ENCODE assay signal across 16 cellular contexts in the genomic region with DNA sequence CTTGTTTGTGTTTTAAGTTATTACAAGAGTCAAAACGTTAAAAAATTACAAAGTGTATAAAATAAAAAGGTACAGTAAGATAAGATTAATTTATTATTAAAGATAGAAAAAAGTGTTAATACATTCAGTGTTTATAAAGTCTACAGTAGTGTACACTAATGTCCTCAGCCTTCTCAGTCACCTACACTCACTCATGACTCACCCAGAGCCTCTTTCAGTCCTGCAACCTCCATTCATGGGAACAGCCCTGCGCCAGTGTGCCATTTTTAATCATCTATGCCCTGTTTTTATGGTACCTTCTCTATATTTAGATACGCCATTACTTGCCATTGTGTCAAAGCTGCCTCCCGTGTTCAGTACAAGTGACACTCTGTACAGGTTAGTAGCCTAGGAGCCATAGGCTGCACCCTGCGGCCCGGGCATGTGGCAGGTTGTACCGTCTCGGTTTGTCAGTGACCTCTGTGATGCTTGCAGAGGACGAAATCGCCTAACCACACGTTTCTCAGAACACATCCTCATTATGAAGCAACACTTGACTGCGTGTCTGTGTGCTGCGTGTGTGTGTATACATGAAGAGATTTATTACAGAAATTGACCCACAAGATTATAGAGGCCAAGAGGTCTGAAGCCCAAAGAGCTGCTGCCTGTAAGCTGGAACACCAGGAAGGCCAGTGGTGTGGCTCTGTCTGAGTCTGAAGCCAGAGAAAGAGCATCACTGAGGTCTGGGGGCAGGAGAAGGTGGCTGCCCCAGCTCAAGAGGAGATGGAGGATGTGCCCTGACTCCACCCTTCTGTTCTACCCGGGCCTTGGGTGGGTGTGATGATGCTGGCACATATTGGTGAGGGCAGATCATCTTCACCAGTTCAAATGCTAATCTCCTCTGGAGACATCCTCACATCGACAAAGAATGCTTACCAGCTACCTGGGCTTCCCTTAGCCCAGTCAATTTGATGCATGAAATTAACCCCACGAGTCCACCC.
DNase-seq lines count a peak whose midpoint lies in the region; ATAC-seq and TF ChIP-seq lines count a peak whose summit lies in the region.
"Had no signal": no experiment of that assay in that cellular context is flagged by ENCODE, and none has a peak within 500 bp of the region (broad histone marks: within the 10 kb centered on the region; RNA-seq: fewer than 3 reads in every experiment).

No MANE protein-coding gene starts in this region.

- H3K4me1 ChIP-seq in H9 (ENCODE audit: insufficient read depth, low read length), result no peaks in the 10 kb centered on the region; the same call in 1 of the 2 replicates
- H3K4me1 ChIP-seq: parathyroid adenoma had no signal

- no peak overlapping the region for H3T11ph ChIP-seq in H9 (ENCODE audit: low read length)

- H3K79me1 ChIP-seq in H9 (ENCODE audit: insufficient read depth, low read depth, low read length, poor library complexity, severe bottlenecking), result no peaks in the 10 kb centered on the region

- WGBS in H9 (ENCODE audit: extremely low coverage, insufficient read length, low lambda C conversion rate), result no CpG with 5 or more reads among the region's 16 CpGs

- no peak overlapping the region for H3K18ac ChIP-seq in H9 (ENCODE audit: insufficient read length, low read depth, low read length)

- no peak overlapping the region for H4K91ac ChIP-seq in H9 (ENCODE audit: insufficient read length, low read depth, low read length)

- no peak overlapping the region for H3K27ac Mint-ChIP-seq in H9
- H3K27ac Mint-ChIP-seq in activated T-helper 2 cell treated with anti-CD3 and anti-CD28 coated beads, Interferon-gamma antibody, Interleukin-2, Interleukin-4, amounts not matched to agents 10 μg/mL and 5 μg/mL and 100 μg/mL, durations not matched to agents 14 hours and 24 hours and 36 hours, result no peak overlapping the region
- H3K27ac Mint-ChIP-seq in neural crest cell (ENCODE audit: unreplicated experiment), result no peak overlapping the region
- H3K27ac Mint-ChIP-seq: activated CD4-positive, alpha-beta T cell treated with anti-CD3 and anti-CD28 coated beads, Interleukin-2, amount 10 ng/mL, durations not matched to agents 7 days and 5 days had no signal

- no peak overlapping the region for H2AK5ac ChIP-seq in H9 (ENCODE audit: insufficient read length, low read length)

- H2AFZ ChIP-seq in H9 (ENCODE audit: low read length), result no peak overlapping the region
- H2AFZ ChIP-seq: parathyroid adenoma had no signal

- DNase-seq in NCI-H526 treated with DMSO at 0.1 percent for 48 hours (lab: John Stamatoyannopoulos, UW) (peak; percentile 8), NCI-H526 (lab: John Stamatoyannopoulos, UW) (no peak), H9 (peak; percentile 17), neural crest cell (ENCODE audit: low read depth, low spot score) (no peak), AG08395 (ENCODE audit: low spot score) (no peak), NCI-H1105 (lab: John Stamatoyannopoulos, UW) (no peak)
- peak; percentile 7 for DNase-seq in activated T-helper 2 cell treated with anti-CD3 and anti-CD28 coated beads, Interferon-gamma antibody, Interleukin-2, Interleukin-4, amounts not matched to agents 10 μg/mL and 5 μg/mL and 100 μg/mL, durations not matched to agents 14 hours and 24 hours and 36 hours (ENCODE audit: low spot score)
- DNase-seq: ACHN; activated CD4-positive, alpha-beta T cell treated with anti-CD3 and anti-CD28 coated beads, Interleukin-2, amount 10 ng/mL, durations not matched to agents 7 days and 5 days; heart right ventricle; SIG-M5 had no signal

- H3K4me3 Mint-ChIP-seq in H9 (peak overlapping the region; percentile 16 to 39; a peak in 3 of 5 replicates), neural crest cell (peak overlapping the region; percentile 41)
- H3K4me3 Mint-ChIP-seq in activated T-helper 2 cell treated with anti-CD3 and anti-CD28 coated beads, Interferon-gamma antibody, Interleukin-2, Interleukin-4, amounts not matched to agents 10 μg/mL and 5 μg/mL and 100 μg/mL, durations not matched to agents 14 hours and 24 hours and 36 hours (ENCODE audit: low read depth), result no peak overlapping the region
- H3K4me3 Mint-ChIP-seq: activated CD4-positive, alpha-beta T cell treated with anti-CD3 and anti-CD28 coated beads, Interleukin-2, amount 10 ng/mL, durations not matched to agents 7 days and 5 days had no signal

- H4K8ac ChIP-seq in H9 (replicated peaks; ENCODE audit: insufficient read length, low read depth, low read length), result no peak overlapping the region

- no peak overlapping the region for H3K56ac ChIP-seq in H9 (ENCODE audit: insufficient read length, low read depth, low read length)

- H3K27ac ChIP-seq in H9 (ENCODE audit: insufficient read length, low read depth, low read length), result no peak overlapping the region
- H3K27ac ChIP-seq: epithelial cell of prostate, heart right ventricle, KMS-11, parathyroid adenoma had no signal

- H3K4me1 Mint-ChIP-seq in H9 (peaks cover 16% of the 10 kb centered on the region in 2 experiments), neural crest cell (peaks cover 12% of the 10 kb centered on the region)
- H3K4me1 Mint-ChIP-seq in activated T-helper 2 cell treated with anti-CD3 and anti-CD28 coated beads, Interferon-gamma antibody, Interleukin-2, Interleukin-4, amounts not matched to agents 10 μg/mL and 5 μg/mL and 100 μg/mL, durations not matched to agents 14 hours and 24 hours and 36 hours (ENCODE audit: low read depth), result no peaks in the 10 kb centered on the region
- H3K4me1 Mint-ChIP-seq: activated CD4-positive, alpha-beta T cell treated with anti-CD3 and anti-CD28 coated beads, Interleukin-2, amount 10 ng/mL, durations not matched to agents 7 days and 5 days had no signal

- H3K9me3 Mint-ChIP-seq in H9, result no peaks in the 10 kb centered on the region; a peak in 1 of 5 replicates
- H3K9me3 Mint-ChIP-seq in activated T-helper 2 cell treated with anti-CD3 and anti-CD28 coated beads, Interferon-gamma antibody, Interleukin-2, Interleukin-4, amounts not matched to agents 10 μg/mL and 5 μg/mL and 100 μg/mL, durations not matched to agents 14 hours and 24 hours and 36 hours, result no peaks in the 10 kb centered on the region
- no peaks in the 10 kb centered on the region for H3K9me3 Mint-ChIP-seq in neural crest cell
- H3K9me3 Mint-ChIP-seq: activated CD4-positive, alpha-beta T cell treated with anti-CD3 and anti-CD28 coated beads, Interleukin-2, amount 10 ng/mL, durations not matched to agents 7 days and 5 days had no signal

- no peaks in the 10 kb centered on the region for H3K9me3 ChIP-seq in H9 (ENCODE audit: control insufficient read depth, low read depth, low read length)
- H3K9me3 ChIP-seq: heart right ventricle had no signal

- TF ChIP-seq CTCF in H9 (conservative IDR thresholded peaks at IDR 0.05) (no peak), neural crest cell (conservative IDR thresholded peaks at IDR 0.05) (no peak)

- H4K5ac ChIP-seq in H9 (ENCODE audit: insufficient read length, low read depth, low read length), result no peak overlapping the region

- H3K23me2 ChIP-seq in H9 (ENCODE audit: insufficient read length, low read depth, low read length, poor library complexity, severe bottlenecking), result peaks cover 9% of the 10 kb centered on the region

- H2BK120ac ChIP-seq in H9 (ENCODE audit: low read depth, low read length, poor library complexity, severe bottlenecking), result no peak overlapping the region

- no peak overlapping the region for H3K4ac ChIP-seq in H9 (ENCODE audit: low read depth, low read length)

- H3K36me3 Mint-ChIP-seq in H9 (ENCODE audit: insufficient read depth in 1 of 3, low read depth in 3 of 3) (no peaks in the 10 kb centered on the region), neural crest cell (ENCODE audit: low read depth) (no peaks in the 10 kb centered on the region)
- no peaks in the 10 kb centered on the region for H3K36me3 Mint-ChIP-seq in activated T-helper 2 cell treated with anti-CD3 and anti-CD28 coated beads, Interferon-gamma antibody, Interleukin-2, Interleukin-4, amounts not matched to agents 10 μg/mL and 5 μg/mL and 100 μg/mL, durations not matched to agents 14 hours and 24 hours and 36 hours (ENCODE audit: low read depth)

- H3K9ac ChIP-seq in H9 (ENCODE audit: extremely low read depth, insufficient read length, low read length), result no peak overlapping the region
- H3K9ac ChIP-seq: KMS-11, parathyroid adenoma had no signal

- H2BK20ac ChIP-seq in H9 (ENCODE audit: low read depth, low read length, poor library complexity, severe bottlenecking), result no peak overlapping the region

- no peak overlapping the region for H3K14ac ChIP-seq in H9 (ENCODE audit: insufficient read depth, low read length)

- no peaks in the 10 kb centered on the region for H3K79me2 ChIP-seq in H9 (ENCODE audit: insufficient read depth, low read length)
- H3K79me2 ChIP-seq: parathyroid adenoma had no signal

- H4K20me1 ChIP-seq in H9 (ENCODE audit: control insufficient read depth, insufficient read depth, insufficient read length), result no peaks in the 10 kb centered on the region

- H3K27me3 Mint-ChIP-seq in H9 (ENCODE audit: low read depth) (peaks cover 88% of the 10 kb centered on the region), neural crest cell (ENCODE audit: low read depth) (peaks cover 87% of the 10 kb centered on the region)
- H3K27me3 Mint-ChIP-seq in activated T-helper 2 cell treated with anti-CD3 and anti-CD28 coated beads, Interferon-gamma antibody, Interleukin-2, Interleukin-4, amounts not matched to agents 10 μg/mL and 5 μg/mL and 100 μg/mL, durations not matched to agents 14 hours and 24 hours and 36 hours (ENCODE audit: low read depth), result peaks cover 25% of the 10 kb centered on the region

- peaks cover 12% of the 10 kb centered on the region; the same call in 1 of the 2 replicates for H3K27me3 ChIP-seq in H9 (ENCODE audit: insufficient read depth, low read length)

- H2BK5ac ChIP-seq in H9 (ENCODE audit: insufficient read length, low read length), result no peak overlapping the region

- no peak overlapping the region for H3K23ac ChIP-seq in H9 (ENCODE audit: insufficient read length, low read depth, low read length)

- intact Hi-C loops in activated T-helper 2 cell treated with anti-CD3 and anti-CD28 coated beads, Interferon-gamma antibody, Interleukin-2, Interleukin-4, amounts not matched to agents 10 μg/mL and 5 μg/mL and 100 μg/mL, durations not matched to agents 14 hours and 24 hours and 36 hours (cut with micrococcal nuclease), result no loop called here

- ATAC-seq in HG03565 (IDR thresholded peaks at IDR 0.05; ENCODE audit: unreplicated experiment), result no peak
- ATAC-seq: GM12878 had no signal

- no peak overlapping the region for H2BK12ac ChIP-seq in H9 (ENCODE audit: insufficient read length, low read depth, low read length)

- no peak overlapping the region for H2BK15ac ChIP-seq in H9 (ENCODE audit: low read depth, low read length)

- H3K4me2 ChIP-seq in H9 (ENCODE audit: insufficient read depth, insufficient read length, low read length), result no peak overlapping the region
- H3K4me2 ChIP-seq: KMS-11 had no signal

Comparison
In these comparisons a context has a peak if more than half of its experiments do, and no peak if none do; other contexts are left out.
1. DNase-seq: peak in NCI-H526 treated with DMSO at 0.1 percent for 48 hours (single experiment), H9 (single experiment) and activated T-helper 2 cell treated with anti-CD3 and anti-CD28 coated beads, Interferon-gamma antibody, Interleukin-2, Interleukin-4, amounts not matched to agents 10 μg/mL and 5 μg/mL and 100 μg/mL, durations not matched to agents 14 hours and 24 hours and 36 hours (single experiment); none in NCI-H526 (0 of 2), neural crest cell (single experiment), AG08395 (single experiment) and NCI-H1105 (single experiment).